2 cellular contexts compared by ENCODE assay signal in genomic region chr2:1900736-1901135, GRCh38.
A peak's percentile ranks its signal among the peaks of the same experiment; 100 is the strongest.
TF ChIP-seq lines count a peak whose summit lies in the region.

No MANE protein-coding gene starts in this region.

TF ChIP-seq in SK-N-SH, 30 proteins besides CTCF, POLR2A, EP300 and RAD21:
- TF ChIP-seq SMC3 (IDR thresholded peaks at IDR 0.05; ENCODE audit: low read depth, low read length) (peak; percentile 22; the same call in 1 of the 2 replicates), GABPA (IDR thresholded peaks at IDR 0.05; ENCODE audit: low read depth) (no peak)

TF ChIP-seq in SK-N-SH treated with all-trans-retinoic acid at 6 μM for 48 hours, 23 proteins besides CTCF, POLR2A, EP300 and RAD21:
- TF ChIP-seq TOX (CRISPR knock-in tag; IDR thresholded peaks at IDR 0.05; ENCODE audit: borderline replicate concordance) (no peak), CSDC2 (CRISPR knock-in tag; IDR thresholded peaks at IDR 0.05) (no peak), BACH2 (CRISPR knock-in tag; IDR thresholded peaks at IDR 0.05; ENCODE audit: borderline replicate concordance) (no peak)
